In the genomic region with DNA sequence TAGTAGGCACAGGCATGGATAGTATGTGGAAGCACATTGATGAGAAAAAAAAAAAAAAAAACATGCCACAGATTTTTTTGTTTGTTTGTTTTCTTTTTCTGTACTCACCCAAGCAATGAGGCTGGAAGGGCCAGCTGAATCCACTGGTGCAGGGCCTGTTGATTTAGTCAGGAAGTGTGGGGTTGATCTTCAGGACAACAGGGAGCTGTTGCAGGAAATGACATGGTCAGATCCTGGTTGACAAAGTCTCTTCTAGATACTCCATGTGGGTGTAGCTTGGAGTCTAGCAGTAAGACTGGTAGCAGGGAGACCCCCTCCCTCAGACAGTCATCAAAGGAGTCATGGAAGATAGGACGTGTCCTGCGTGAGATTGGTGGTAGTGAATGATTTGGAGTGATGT, we compare ENCODE assay signal across 1 cellular context.
TF ChIP-seq lines count a peak whose summit lies in the region.

No MANE protein-coding gene starts in this region.

TF ChIP-seq in HepG2, 621 proteins besides CTCF, POLR2A, EP300 and RAD21:
- TF ChIP-seq KMT2B (CRISPR knock-in tag; IDR thresholded peaks at IDR 0.05) (no peak), ZNF644 (CRISPR knock-in tag; IDR thresholded peaks at IDR 0.05; ENCODE audit: low read depth) (no peak), GABPA (IDR thresholded peaks at IDR 0.05; ENCODE audit: low read depth, low read length) (no peak), GABPA (CRISPR knock-in tag; IDR thresholded peaks at IDR 0.05; ENCODE audit: low read depth) (peak; percentile 56), FOXA3 (CRISPR knock-in tag; IDR thresholded peaks at IDR 0.05) (0 out of 2 replicates have a peak, but pooled peaks have one; percentile 5)
